Comparison of ENCODE assay signal across 8 cellular contexts in genomic region chr22:50186181-50186731, GRCh38. TPM values are rescaled to one million over a fixed set of nuclear protein-coding genes. Genes with fewer than 3 reads are reported as not detected.
DNase-seq lines count a peak whose midpoint lies in the region; ATAC-seq and TF ChIP-seq lines count a peak whose summit lies in the region.

No MANE protein-coding gene starts in this region.

- no peak overlapping the region for H2BK120ac ChIP-seq in mesendoderm (ENCODE audit: low read depth, low read length)

- CTCF ChIA-PET in mammary epithelial cell (lab: Charles Lee; ENCODE audit: low non-redundant PET): interaction anchor here (0.7 kb wide), 1 partner anchor 51 kb away, joined by 3 read pairs; no protein-coding TSS in a partner anchor

- peak overlapping the region; percentile 66 for H3K18ac ChIP-seq in mesendoderm (ENCODE audit: low read length)

- in situ Hi-C loops in mammary epithelial cell (cut with MboI; ENCODE audit: low sequenced_read_pairs in 2 of 2): no loop called here

- BruUV-seq in mammary epithelial cell (replicated peaks; lab: Mats Ljungman, UMichigan): no TSS peak

- no CpG with 5 or more reads among the region's 47 CpGs for WGBS in mammary epithelial cell (ENCODE audit: low coverage, missing lambda C conversion rate)
- no CpG with 5 or more reads among the region's 47 CpGs for WGBS in mesendoderm (ENCODE audit: extremely low coverage, insufficient coverage, low lambda C conversion rate)

- H3K36me3 ChIP-seq in cardiac muscle cell (no peaks in the 10 kb centered on the region), mammary epithelial cell (ENCODE audit: insufficient read depth, low read length) (peaks cover 5% of the 10 kb centered on the region), mesendoderm (ENCODE audit: control insufficient read depth, insufficient read depth, low read length) (no peaks in the 10 kb centered on the region), uterus (no peaks in the 10 kb centered on the region)

- peak overlapping the region; percentile 85 for H3K4me2 ChIP-seq in mammary epithelial cell (ENCODE audit: insufficient read depth, low read depth, low read length)
- H3K4me2 ChIP-seq in mesendoderm (ENCODE audit: low read length): peak overlapping the region; percentile 85

- no peak overlapping the region for H2BK5ac ChIP-seq in mesendoderm (ENCODE audit: low read length)

- H3K27me3 ChIP-seq in cardiac muscle cell (no peaks in the 10 kb centered on the region), mammary epithelial cell (ENCODE audit: insufficient read depth, low read length) (no peaks in the 10 kb centered on the region), mesendoderm (ENCODE audit: insufficient read depth, low read length, poor library complexity) (no peaks in the 10 kb centered on the region), uterus (no peaks in the 10 kb centered on the region)

- peak in 1 of 2 donors; percentile 24 for DNase-seq in cardiac muscle cell (ENCODE audit: low read depth in 1 of 2, low spot score in 1 of 2)
- no peak for DNase-seq in cardiac septum (ENCODE audit: low spot score)
- DNase-seq in mammary epithelial cell: no peak
- no peak for DNase-seq in mesendoderm
- DNase-seq in uterus: peak in 1 of 2 donors; percentile 40
- DNase-seq in effector CD8-positive, alpha-beta T cell (lab: John Stamatoyannopoulos, UW): no peak

- H3K9me3 ChIP-seq in cardiac muscle cell (ENCODE audit: low read depth) (no peaks in the 10 kb centered on the region), mammary epithelial cell (replicated peaks; ENCODE audit: insufficient read depth, low read length) (no peaks in the 10 kb centered on the region), uterus (no peaks in the 10 kb centered on the region)

- H3K23ac ChIP-seq in mesendoderm (ENCODE audit: low read length): peak overlapping the region; percentile 80

- peak overlapping the region; percentile 91 for H3K56ac ChIP-seq in mesendoderm (ENCODE audit: low read length)

- H3K27ac ChIP-seq in cardiac muscle cell (peak overlapping the region; percentile 57), mammary epithelial cell (ENCODE audit: insufficient read depth, low read depth, low read length) (peak overlapping the region; percentile 40), mesendoderm (ENCODE audit: low read depth, low read length) (no peak overlapping the region), uterus (peak overlapping the region; percentile 47 to 78)

- TF ChIP-seq CTCF in cardiac muscle cell (IDR thresholded peaks at IDR 0.05; ENCODE audit: low read depth, low read length): no peak
- no peak for TF ChIP-seq CTCF in mammary epithelial cell (conservative IDR thresholded peaks at IDR 0.05 in 1 of 2, IDR thresholded peaks at IDR 0.05 in 1 of 2; ENCODE audit: extremely low read depth in 1 of 2, insufficient read depth in 1 of 2, low read depth in 1 of 2, low read length in 2 of 2)
- no peak for TF ChIP-seq CTCF in uterus (IDR thresholded peaks at IDR 0.05)

- H4K20me1 ChIP-seq in mammary epithelial cell (ENCODE audit: insufficient read depth, low read length): no peaks in the 10 kb centered on the region

- H3K4me1 ChIP-seq in cardiac muscle cell (ENCODE audit: low read depth) (peaks cover 32% of the 10 kb centered on the region), mammary epithelial cell (ENCODE audit: insufficient read depth, low read length) (peaks cover 45% of the 10 kb centered on the region), mesendoderm (ENCODE audit: control insufficient read depth, low read depth, low read length) (peaks cover 2% of the 10 kb centered on the region), uterus (peaks cover 0 to 35% of the 10 kb centered on the region in 2 donors)

- peaks cover 55% of the 10 kb centered on the region for H3K79me2 ChIP-seq in mammary epithelial cell (ENCODE audit: insufficient read depth, low read length)
- H3K79me2 ChIP-seq in mesendoderm (ENCODE audit: control insufficient read depth, insufficient read depth, low read length): peaks cover 10% of the 10 kb centered on the region

- peak overlapping the region; percentile 30 for H3K9ac ChIP-seq in mammary epithelial cell (ENCODE audit: insufficient read depth, low read length)
- peak overlapping the region; percentile 88 for H3K9ac ChIP-seq in mesendoderm (ENCODE audit: low read length)

- H2AFZ ChIP-seq in mammary epithelial cell (ENCODE audit: low read depth, low read length): peak overlapping the region; percentile 6

- peak overlapping the region; percentile 87 for H3K4ac ChIP-seq in mesendoderm (ENCODE audit: low read depth, low read length)

- H4K5ac ChIP-seq in mesendoderm (ENCODE audit: low read length): no peak overlapping the region

- H3K4me3 ChIP-seq in cardiac muscle cell: peak overlapping the region; percentile 55
- H3K4me3 ChIP-seq in mammary epithelial cell (replicated peaks in 1 of 3; ENCODE audit: insufficient read depth in 1 of 3, low read depth in 2 of 3, low read length in 3 of 3): peak overlapping the region; percentile 75 to 98 (median 75)
- H3K4me3 ChIP-seq in mesendoderm (ENCODE audit: low read length): peak overlapping the region; percentile 64
- H3K4me3 ChIP-seq in uterus: peak overlapping the region; percentile 54 to 85

- no peak overlapping the region for H2AK5ac ChIP-seq in mesendoderm (ENCODE audit: low read length)

- intact Hi-C loops in cardiac septum (cut with DNase I) (no loop called here), mammary epithelial cell (cut with micrococcal nuclease) (no loop called here), uterus (cut with DNase I; ENCODE audit: low total_unique reads) (no loop called here)

- no peak overlapping the region for H2BK15ac ChIP-seq in mesendoderm (replicated peaks; ENCODE audit: low read depth)

- TF ChIP-seq POLR2A in uterus (IDR thresholded peaks at IDR 0.05) (no peak), GM18505 (IDR thresholded peaks at IDR 0.05; ENCODE audit: borderline replicate concordance, extremely low read depth, insufficient read depth, insufficient read length) (no peak)

- H3K79me1 ChIP-seq in mesendoderm (ENCODE audit: low read length): peaks cover 11% of the 10 kb centered on the region

- no peak for ATAC-seq in GM18505 (IDR thresholded peaks at IDR 0.05; ENCODE audit: unreplicated experiment)
- no peak for ATAC-seq in HG03097 (IDR thresholded peaks at IDR 0.05; ENCODE audit: low FRiP score, unreplicated experiment)

- H4K8ac ChIP-seq in mesendoderm (ENCODE audit: low read depth, low read length): no peak overlapping the region

- dilution Hi-C loops in mammary epithelial cell (cut with HindIII; ENCODE audit: low sequenced_read_pairs): no loop called here

RNA-seq across cellular contexts. Expression of gene TRABD, which starts 0.5 kb away (rescaled TPM):
- total RNA-seq in cardiac muscle cell: 38.3 and 50.7 TPM in 2 replicates
- 59.6 and 72.3 TPM in 2 replicates for polyA plus RNA-seq in cardiac muscle cell
- total RNA-seq in cardiac septum: 20.1 TPM
- 10 to 100 TPM; 25.8 to 63.5 TPM for total RNA-seq in mammary epithelial cell
- polyA plus RNA-seq in mammary epithelial cell: 53.4 TPM
- polyA minus RNA-seq in mammary epithelial cell: 43.4 TPM
- 34.7 TPM for polyA plus RNA-seq in mesendoderm (2013, experiment 1 of 2)
- polyA plus RNA-seq in mesendoderm (2013, experiment 2 of 2): 35.7 TPM
- 10 to 100 TPM in 3 of 4 donors, 1 to 10 TPM in 1; 9.5 to 37.3 (median 15.0) TPM for total RNA-seq in uterus

RNA-seq across cellular contexts. Expression of gene SELENOO, which starts 14.6 kb away (rescaled TPM):
- 39.4 and 54.5 TPM in 2 replicates for total RNA-seq in cardiac muscle cell
- 29.8 and 30.2 TPM in 2 replicates for polyA plus RNA-seq in cardiac muscle cell
- 12.7 TPM for total RNA-seq in cardiac septum
- total RNA-seq in mammary epithelial cell: 10 to 100 TPM; 21.5 to 36.9 TPM
- polyA plus RNA-seq in mammary epithelial cell: 39.7 TPM
- 12.8 TPM for polyA minus RNA-seq in mammary epithelial cell
- polyA plus RNA-seq in mesendoderm (2013, experiment 1 of 2): 8.4 TPM
- 8.9 TPM for polyA plus RNA-seq in mesendoderm (2013, experiment 2 of 2)
- total RNA-seq in uterus: 10 to 100 TPM in 2 of 4 donors, 1 to 10 TPM in 2; 1.5 to 22.1 (median 10.0) TPM

RNA-seq across cellular contexts. Expression of gene PANX2, which starts 15.7 kb away (rescaled TPM):
- total RNA-seq in cardiac muscle cell (22.1 and 30.9 TPM in 2 replicates), cardiac septum (0.30 TPM), mammary epithelial cell (1 to 10 TPM in 1 of 2 donors, under 1 TPM in 1; 0.83 to 4.4 TPM), uterus (under 1 TPM in 2 of 4 donors, not detected in 2; 0.35 to 0.43 TPM)
- polyA plus RNA-seq in cardiac muscle cell (6.9 and 9.5 TPM in 2 replicates), mammary epithelial cell (1.8 TPM)
- polyA minus RNA-seq in mammary epithelial cell: 0.67 TPM
- polyA plus RNA-seq in mesendoderm (2013, experiment 1 of 2): 1.1 TPM
- 1.1 TPM for polyA plus RNA-seq in mesendoderm (2013, experiment 2 of 2)

RNA-seq across cellular contexts. Expression of gene TUBGCP6, which starts 58.6 kb away (rescaled TPM):
- 32.9 and 46.1 TPM in 2 replicates for total RNA-seq in cardiac muscle cell
- polyA plus RNA-seq in cardiac muscle cell: 32.6 and 48.3 TPM in 2 replicates
- total RNA-seq in cardiac septum: 22.8 TPM
- 10 to 100 TPM; 33.0 to 34.0 TPM for total RNA-seq in mammary epithelial cell
- polyA plus RNA-seq in mammary epithelial cell: 12.3 TPM
- 18.7 TPM for polyA minus RNA-seq in mammary epithelial cell
- polyA plus RNA-seq in mesendoderm (2013, experiment 1 of 2): 8.0 TPM
- polyA plus RNA-seq in mesendoderm (2013, experiment 2 of 2): 7.6 TPM
- total RNA-seq in uterus: 10 to 100 TPM; 19.1 to 52.2 (median 40.7) TPM
